ENCODE assay signal across 24 cellular contexts in the genomic region with DNA sequence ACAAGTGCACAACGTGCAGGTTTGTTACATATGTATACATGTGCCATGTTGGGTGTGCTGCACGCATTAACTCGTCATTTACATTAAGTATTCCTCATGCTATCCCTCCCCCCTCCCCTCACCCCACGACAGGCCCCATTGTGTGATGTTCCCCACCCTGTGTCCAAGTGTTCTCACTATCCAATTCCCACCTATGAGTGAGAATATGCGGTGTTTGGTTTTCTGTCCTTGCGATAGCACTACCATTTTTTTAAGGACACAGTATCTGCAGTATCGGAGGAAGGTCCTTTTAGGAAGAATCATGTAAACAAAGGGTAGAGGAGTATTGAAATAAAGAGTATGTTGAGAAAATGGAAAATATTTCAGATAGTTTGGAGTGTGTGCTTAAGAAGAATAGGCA.
"Had no signal": no experiment of that assay in that cellular context is flagged by ENCODE, and none has a peak within 500 bp of the region (broad histone marks: within the 10 kb centered on the region; RNA-seq: fewer than 3 reads in every experiment).

No MANE protein-coding gene starts in this region.

- DNase-seq: activated CD4-positive, alpha-beta memory T cell treated with anti-CD3 and anti-CD28 coated beads, Interleukin-2, amount 10 ng/mL, durations not matched to agents 7 days and 5 days; activated CD4-positive, alpha-beta T cell treated with anti-CD3 and anti-CD28 coated beads, Interleukin-2, amount 10 ng/mL, durations not matched to agents 7 days and 5 days; activated CD4-positive, CD25-positive, alpha-beta regulatory T cell; activated CD8-positive, alpha-beta memory T cell treated with anti-CD3 and anti-CD28 coated beads, Interleukin-2, amount 50 U/mL, for 48 hours; activated T-cell treated with anti-CD3 and anti-CD28 coated beads, Interleukin-2, amount 50 U/mL, for 1 hour; adrenal gland; anterior cingulate cortex; MG63; MV-4-11; NCI-H1092 treated with DMSO at 0.1 percent for 48 hours; NCI-H1436; NCI-H1694 treated with DMSO at 0.1 percent for 48 hours; NCI-H2029 treated with DMSO at 0.1 percent for 48 hours; NCI-H345; NCI-H510A; NCI-H526 treated with DMSO at 0.1 percent for 48 hours; NK-92 treated with Interleukin-12 subunit alpha and Interleukin-12 subunit beta, amount 100 ng/mL, for 24 hours; RPMI8226; T-helper 1 cell had no signal

- H3K27me3 ChIP-seq: adrenal gland, MG63 had no signal

- H3K27ac ChIP-seq: adrenal gland, VCaP had no signal

- H3K4me2 ChIP-seq: SK-N-SH had no signal

- H3K36me3 ChIP-seq: adrenal gland, MG63 had no signal

- H3K27ac Mint-ChIP-seq: activated CD4-positive, alpha-beta memory T cell treated with anti-CD3 and anti-CD28 coated beads, Interleukin-2, amount 10 ng/mL, durations not matched to agents 7 days and 5 days; activated CD4-positive, alpha-beta T cell treated with anti-CD3 and anti-CD28 coated beads, Interleukin-2, amount 10 ng/mL, durations not matched to agents 7 days and 5 days had no signal

- H3K4me1 ChIP-seq: adrenal gland had no signal

- H3K27me3 Mint-ChIP-seq: activated CD4-positive, alpha-beta memory T cell treated with anti-CD3 and anti-CD28 coated beads, Interleukin-2, amount 10 ng/mL, durations not matched to agents 7 days and 5 days; activated CD4-positive, alpha-beta T cell treated with anti-CD3 and anti-CD28 coated beads, Interleukin-2, amount 10 ng/mL, durations not matched to agents 7 days and 5 days had no signal

- H3K4me3 ChIP-seq: adrenal gland, MG63 had no signal

- H3K4me3 Mint-ChIP-seq: activated CD4-positive, alpha-beta memory T cell treated with anti-CD3 and anti-CD28 coated beads, Interleukin-2, amount 10 ng/mL, durations not matched to agents 7 days and 5 days; activated CD4-positive, alpha-beta T cell treated with anti-CD3 and anti-CD28 coated beads, Interleukin-2, amount 10 ng/mL, durations not matched to agents 7 days and 5 days had no signal

- H3K9me3 ChIP-seq: adrenal gland, MG63, SK-N-SH had no signal

- ATAC-seq: activated naive CD4-positive, alpha-beta T cell treated with anti-CD3 and anti-CD28 coated beads, Interleukin-2, amount 50 U/mL, for 72 hours; Panc1; Right ventricle myocardium inferior had no signal

- H3K9ac ChIP-seq: SK-N-SH had no signal
